ENCODE assay signal across 1 cellular context in genomic region chr5:33842456-33842855, GRCh38.
TF ChIP-seq lines count a peak whose summit lies in the region.

No MANE protein-coding gene starts in this region.

TF ChIP-seq in A549, 52 proteins besides CTCF, POLR2A, EP300 and RAD21:
- TF ChIP-seq REST (IDR thresholded peaks at IDR 0.05) (no peak), BHLHE40 (IDR thresholded peaks at IDR 0.05; ENCODE audit: low read depth, low read length) (no peak), HOXA7 (CRISPR knock-in tag; IDR thresholded peaks at IDR 0.05) (no peak), ATOH8 (CRISPR knock-in tag; IDR thresholded peaks at IDR 0.05; ENCODE audit: low read depth) (no peak), USF2 (IDR thresholded peaks at IDR 0.05) (no peak), HEYL (CRISPR knock-in tag; IDR thresholded peaks at IDR 0.05) (no peak)
